Comparison of ENCODE assay signal across 37 cellular contexts in genomic region chr18:53324353-53324752, GRCh38.
"Had no signal": no experiment of that assay in that cellular context is flagged by ENCODE, and none has a peak within 500 bp of the region (broad histone marks: within the 10 kb centered on the region; RNA-seq: fewer than 3 reads in every experiment).

No MANE protein-coding gene starts in this region.

- DNase-seq: activated effector memory CD4-positive, alpha-beta T cell treated with anti-CD3 and anti-CD28 coated beads, Interleukin-2, amount 50 U/mL, for 16 hours; activated effector memory CD4-positive, alpha-beta T cell treated with Interleukin-2 at 50 U/mL for 16 hours; activated gamma-delta T cell; activated gamma-delta T cell treated with Interleukin-2 at 50 U/mL for 16 hours; activated naive CD4-positive, alpha-beta T cell; activated naive CD4-positive, alpha-beta T cell treated with anti-CD3 and anti-CD28 coated beads for 36 hours; activated naive CD4-positive, alpha-beta T cell treated with anti-CD3 and anti-CD28 coated beads, Interleukin-2, amount 10 ng/mL, durations not matched to agents 7 days and 5 days; activated naive CD4-positive, alpha-beta T cell treated with anti-CD3 and anti-CD28 coated beads, Interleukin-2, amount 50 U/mL, for 16 hours; activated naive CD4-positive, alpha-beta T cell treated with Interleukin-2 at 50 U/mL for 16 hours; activated naive CD8-positive, alpha-beta T cell treated with anti-CD3 and anti-CD28 coated beads for 36 hours; activated naive CD8-positive, alpha-beta T cell treated with anti-CD3 and anti-CD28 coated beads, Interleukin-2, amount 10 ng/mL, durations not matched to agents 7 days and 5 days; activated naive CD8-positive, alpha-beta T cell treated with anti-CD3 and anti-CD28 coated beads, Interleukin-2, amount 50 U/mL, for 24 hours; activated T-cell treated with anti-CD3 and anti-CD28 coated beads, Interleukin-2, amount 50 U/mL, for 24 hours; activated T-cell treated with anti-CD3 and anti-CD28 coated beads, Interleukin-2, amount 50 U/mL, for 4 hours; activated T-cell treated with anti-CD3 and anti-CD28 coated beads, Interleukin-2, amount 50 U/mL, for 48 hours; activated T-cell treated with anti-CD3 and anti-CD28 coated beads, Interleukin-2, amount 50 U/mL, for 72 hours; adrenal gland; amniotic stem cell; amygdala; anterior cingulate cortex; aorta; body of pancreas; brain microvascular endothelial cell; caudate nucleus; central memory CD4-positive, alpha-beta T cell; cerebellar nuclear complex had no signal

- H3K4me1 ChIP-seq: adrenal gland, ascending aorta, body of pancreas, breast epithelium had no signal

- H3K4me3 Mint-ChIP-seq: activated naive CD4-positive, alpha-beta T cell treated with anti-CD3 and anti-CD28 coated beads for 36 hours; activated naive CD4-positive, alpha-beta T cell treated with anti-CD3 and anti-CD28 coated beads, Interleukin-2, amount 10 ng/mL, durations not matched to agents 7 days and 5 days; activated naive CD4-positive, alpha-beta T cell treated with anti-CD3 and anti-CD28 coated beads, Interleukin-2, amount 50 U/mL, for 24 hours; activated naive CD8-positive, alpha-beta T cell; activated naive CD8-positive, alpha-beta T cell treated with anti-CD3 and anti-CD28 coated beads for 36 hours; activated naive CD8-positive, alpha-beta T cell treated with anti-CD3 and anti-CD28 coated beads, Interleukin-2, amount 10 ng/mL, durations not matched to agents 7 days and 5 days; activated naive CD8-positive, alpha-beta T cell treated with anti-CD3 and anti-CD28 coated beads, Interleukin-2, amount 50 U/mL, for 24 hours; activated T-cell treated with anti-CD3 and anti-CD28 coated beads, Interleukin-2, amount 50 U/mL, for 24 hours; activated T-cell treated with anti-CD3 and anti-CD28 coated beads, Interleukin-2, amount 50 U/mL, for 4 hours; activated T-cell treated with anti-CD3 and anti-CD28 coated beads, Interleukin-2, amount 50 U/mL, for 72 hours; activated T-helper 1 cell treated with anti-CD3 and anti-CD28 coated beads, Interleukin-12 subunit alpha, Interleukin-12 subunit beta, Interleukin-2, Interleukin-4 antibody, amounts not matched to agents 30 ng/mL and 10 ng/mL and 1 ng/mL, durations not matched to agents 14 hours and 24 hours and 36 hours; activated T-helper 17 cell treated with anti-CD3 and anti-CD28 coated beads, Interleukin-2, amount 50 U/mL, for 72 hours; brain; central memory CD8-positive, alpha-beta T cell had no signal

- H3K9me3 ChIP-seq: adrenal gland, ascending aorta, body of pancreas, breast epithelium had no signal

- H3K27me3 ChIP-seq: adrenal gland, ascending aorta, body of pancreas, brain microvascular endothelial cell, breast epithelium, cardiac muscle cell had no signal

- ATAC-seq: activated naive CD4-positive, alpha-beta T cell treated with anti-CD3 and anti-CD28 coated beads, Interleukin-2, amount 50 U/mL, for 72 hours; activated naive CD8-positive, alpha-beta T cell treated with anti-CD3 and anti-CD28 coated beads, Interleukin-2, amount 50 U/mL, for 24 hours; activated T-cell treated with anti-CD3 and anti-CD28 coated beads, Interleukin-2, amount 50 U/mL, for 4 hours; activated T-cell treated with anti-CD3 and anti-CD28 coated beads, Interleukin-2, amount 50 U/mL, for 72 hours; activated T-helper 17 cell treated with anti-CD3 and anti-CD28 coated beads, Interleukin-2, amount 50 U/mL, for 72 hours; body of pancreas had no signal

- H3K36me3 Mint-ChIP-seq: activated naive CD4-positive, alpha-beta T cell treated with anti-CD3 and anti-CD28 coated beads, Interleukin-2, amount 10 ng/mL, durations not matched to agents 7 days and 5 days; activated naive CD4-positive, alpha-beta T cell treated with anti-CD3 and anti-CD28 coated beads, Interleukin-2, amount 50 U/mL, for 24 hours; activated naive CD4-positive, alpha-beta T cell treated with anti-CD3 and anti-CD28 coated beads, Interleukin-2, amount 50 U/mL, for 72 hours; activated naive CD8-positive, alpha-beta T cell; activated naive CD8-positive, alpha-beta T cell treated with anti-CD3 and anti-CD28 coated beads for 36 hours; activated naive CD8-positive, alpha-beta T cell treated with anti-CD3 and anti-CD28 coated beads, Interleukin-2, amount 10 ng/mL, durations not matched to agents 7 days and 5 days had no signal

- H3K27ac ChIP-seq: adrenal gland, ascending aorta, body of pancreas, brain microvascular endothelial cell, breast epithelium, cardiac muscle cell had no signal

- H3K4me3 ChIP-seq: adrenal gland, ascending aorta, body of pancreas, breast epithelium, cardiac muscle cell had no signal

- H3K27ac Mint-ChIP-seq: activated naive CD4-positive, alpha-beta T cell treated with anti-CD3 and anti-CD28 coated beads for 36 hours; activated naive CD4-positive, alpha-beta T cell treated with anti-CD3 and anti-CD28 coated beads, Interleukin-2, amount 10 ng/mL, durations not matched to agents 7 days and 5 days; activated naive CD4-positive, alpha-beta T cell treated with anti-CD3 and anti-CD28 coated beads, Interleukin-2, amount 50 U/mL, for 24 hours; activated naive CD4-positive, alpha-beta T cell treated with anti-CD3 and anti-CD28 coated beads, Interleukin-2, amount 50 U/mL, for 72 hours; activated naive CD8-positive, alpha-beta T cell; activated naive CD8-positive, alpha-beta T cell treated with anti-CD3 and anti-CD28 coated beads for 36 hours; activated naive CD8-positive, alpha-beta T cell treated with anti-CD3 and anti-CD28 coated beads, Interleukin-2, amount 10 ng/mL, durations not matched to agents 7 days and 5 days; activated naive CD8-positive, alpha-beta T cell treated with anti-CD3 and anti-CD28 coated beads, Interleukin-2, amount 50 U/mL, for 24 hours; activated T-cell treated with anti-CD3 and anti-CD28 coated beads, Interleukin-2, amount 50 U/mL, for 24 hours; activated T-cell treated with anti-CD3 and anti-CD28 coated beads, Interleukin-2, amount 50 U/mL, for 72 hours; activated T-helper 1 cell treated with anti-CD3 and anti-CD28 coated beads, Interleukin-12 subunit alpha, Interleukin-12 subunit beta, Interleukin-2, Interleukin-4 antibody, amounts not matched to agents 30 ng/mL and 10 ng/mL and 1 ng/mL, durations not matched to agents 14 hours and 24 hours and 36 hours; activated T-helper 17 cell treated with anti-CD3 and anti-CD28 coated beads, Interleukin-2, amount 50 U/mL, for 72 hours; activated T-helper 2 cell treated with anti-CD3 and anti-CD28 coated beads, Interferon-gamma antibody, Interleukin-2, Interleukin-4, amounts not matched to agents 10 μg/mL and 5 μg/mL and 100 μg/mL, durations not matched to agents 14 hours and 24 hours and 36 hours; brain had no signal

- H3K27me3 Mint-ChIP-seq: activated naive CD4-positive, alpha-beta T cell treated with anti-CD3 and anti-CD28 coated beads, Interleukin-2, amount 10 ng/mL, durations not matched to agents 7 days and 5 days; activated naive CD4-positive, alpha-beta T cell treated with anti-CD3 and anti-CD28 coated beads, Interleukin-2, amount 50 U/mL, for 24 hours; activated naive CD8-positive, alpha-beta T cell; activated naive CD8-positive, alpha-beta T cell treated with anti-CD3 and anti-CD28 coated beads for 36 hours; activated naive CD8-positive, alpha-beta T cell treated with anti-CD3 and anti-CD28 coated beads, Interleukin-2, amount 10 ng/mL, durations not matched to agents 7 days and 5 days; activated naive CD8-positive, alpha-beta T cell treated with anti-CD3 and anti-CD28 coated beads, Interleukin-2, amount 50 U/mL, for 24 hours; activated T-cell treated with anti-CD3 and anti-CD28 coated beads, Interleukin-2, amount 50 U/mL, for 24 hours; activated T-helper 17 cell treated with anti-CD3 and anti-CD28 coated beads, Interleukin-2, amount 50 U/mL, for 72 hours; central memory CD8-positive, alpha-beta T cell had no signal

- H3K9me3 Mint-ChIP-seq: activated T-cell treated with anti-CD3 and anti-CD28 coated beads, Interleukin-2, amount 50 U/mL, for 72 hours; activated T-helper 1 cell treated with anti-CD3 and anti-CD28 coated beads, Interleukin-12 subunit alpha, Interleukin-12 subunit beta, Interleukin-2, Interleukin-4 antibody, amounts not matched to agents 30 ng/mL and 10 ng/mL and 1 ng/mL, durations not matched to agents 14 hours and 24 hours and 36 hours; brain had no signal

- H3K4me1 Mint-ChIP-seq: activated naive CD4-positive, alpha-beta T cell treated with anti-CD3 and anti-CD28 coated beads, Interleukin-2, amount 10 ng/mL, durations not matched to agents 7 days and 5 days; activated naive CD4-positive, alpha-beta T cell treated with anti-CD3 and anti-CD28 coated beads, Interleukin-2, amount 50 U/mL, for 24 hours; activated naive CD8-positive, alpha-beta T cell treated with anti-CD3 and anti-CD28 coated beads for 36 hours; activated naive CD8-positive, alpha-beta T cell treated with anti-CD3 and anti-CD28 coated beads, Interleukin-2, amount 10 ng/mL, durations not matched to agents 7 days and 5 days; activated naive CD8-positive, alpha-beta T cell treated with anti-CD3 and anti-CD28 coated beads, Interleukin-2, amount 50 U/mL, for 24 hours; activated T-helper 17 cell treated with anti-CD3 and anti-CD28 coated beads, Interleukin-2, amount 50 U/mL, for 72 hours; brain; central memory CD8-positive, alpha-beta T cell had no signal

- H3K36me3 ChIP-seq: adrenal gland, ascending aorta, brain microvascular endothelial cell, breast epithelium, cardiac muscle cell had no signal
